25 cellular contexts compared by ENCODE assay signal in the genomic region with DNA sequence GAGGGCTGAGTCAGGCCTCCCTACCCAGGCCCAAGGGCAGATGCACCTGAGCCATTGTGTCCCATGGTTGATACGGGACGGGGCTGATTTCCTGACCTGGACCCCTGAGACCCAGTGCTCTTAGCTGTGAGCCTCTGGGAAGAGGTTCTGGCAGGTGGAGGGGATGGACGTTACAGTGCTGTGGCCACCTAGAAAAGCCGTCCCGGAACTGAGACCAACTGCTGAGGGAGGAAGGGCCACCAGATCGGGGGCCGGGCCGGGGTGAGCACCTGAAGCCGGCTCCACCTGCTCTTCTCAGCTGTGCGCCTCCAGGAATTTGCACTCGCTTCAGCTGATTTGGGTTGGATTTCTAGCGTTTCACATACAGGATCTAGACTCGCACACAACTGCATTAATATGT. TPM values are rescaled to one million over a fixed set of nuclear protein-coding genes. Genes with fewer than 3 reads are reported as not detected.
DNase-seq lines count a peak whose midpoint lies in the region; ATAC-seq, FAIRE-seq and TF ChIP-seq lines count a peak whose summit lies in the region.
"Had no signal": no experiment of that assay in that cellular context is flagged by ENCODE, and none has a peak within 500 bp of the region (broad histone marks: within the 10 kb centered on the region; RNA-seq: fewer than 3 reads in every experiment).

No MANE protein-coding gene starts in this region.

- no peaks in the 10 kb centered on the region for H3K9me3 ChIP-seq in heart right ventricle
- H3K9me3 ChIP-seq in neuronal stem cell (replicated peaks in 1 of 2; ENCODE audit: control insufficient read depth in 2 of 2, insufficient read depth in 1 of 2, low read depth in 1 of 2, low read length in 2 of 2) = no peaks in the 10 kb centered on the region
- H3K9me3 ChIP-seq: BE2C had no signal

- CTCF ChIA-PET in RWPE1 (lab: Yijun Ruan, JAX) = no interaction called here

- no peak overlapping the region for H3K4me3 ChIP-seq in heart right ventricle
- no peak overlapping the region for H3K4me3 ChIP-seq in neuronal stem cell (ENCODE audit: low read length in 2 of 2)
- H3K4me3 ChIP-seq: GM12878, GM23248, PC-9 had no signal

- no peak overlapping the region for H4K91ac ChIP-seq in neuronal stem cell (ENCODE audit: low read depth, low read length, poor library complexity)

- no peak overlapping the region for H2BK15ac ChIP-seq in neuronal stem cell (ENCODE audit: low read length)

- intact Hi-C loops in Right ventricle myocardium superior (cut with DNase I) (no loop called here), heart right ventricle (cut with DNase I) (no loop called here)

- FAIRE-seq in RCC 7860 (lab: Jason Lieb, UNC) = no peak
- FAIRE-seq: A204.1, GM12878, GM19239, HepG2 had no signal

- H3K27ac Mint-ChIP-seq in type B pancreatic cell = peak overlapping the region; percentile 88
- H3K27ac Mint-ChIP-seq: CD4-positive, alpha-beta memory T cell; HFFc6 had no signal

- H2BK12ac ChIP-seq in neuronal stem cell (ENCODE audit: low read length) = no peak overlapping the region

- H3K9me3 Mint-ChIP-seq in type B pancreatic cell = no peaks in the 10 kb centered on the region
- H3K9me3 Mint-ChIP-seq: CD4-positive, alpha-beta memory T cell; HFFc6 had no signal

- no peak overlapping the region for H3K4me2 ChIP-seq in neuronal stem cell (ENCODE audit: insufficient read depth, low read length, poor library complexity, severe bottlenecking)
- H3K4me2 ChIP-seq: PC-9 had no signal

- H3K27me3 ChIP-seq in heart right ventricle (no peaks in the 10 kb centered on the region), neuronal stem cell (ENCODE audit: control insufficient read depth in 3 of 3, insufficient read depth in 3 of 3, low read depth in 1 of 3, low read length in 3 of 3) (no peaks in the 10 kb centered on the region)
- H3K27me3 ChIP-seq: BE2C had no signal

- peak overlapping the region; percentile 57 for H3K4me3 Mint-ChIP-seq in type B pancreatic cell
- H3K4me3 Mint-ChIP-seq: CD4-positive, alpha-beta memory T cell; HFFc6 had no signal

- H3K36me3 ChIP-seq in heart right ventricle (peaks cover 0 to 47% (median 6%) of the 10 kb centered on the region in 9 donors), neuronal stem cell (replicated peaks in 1 of 2; ENCODE audit: control insufficient read depth in 2 of 2, insufficient read depth in 2 of 2, low read length in 2 of 2) (peaks cover 0 to 19% of the 10 kb centered on the region in 2 donors)

- no peak overlapping the region for H2AFZ ChIP-seq in neuronal stem cell (ENCODE audit: low read length)
- H2AFZ ChIP-seq: GM23248, PC-9 had no signal

- H3K27ac ChIP-seq in heart right ventricle (peak overlapping the region in 1 of 10 donors; percentile 31), RWPE1 (peak overlapping the region; percentile 15; the same call in 1 of the 2 replicates), neuronal stem cell (replicated peaks; ENCODE audit: low read length) (no peak overlapping the region)
- H3K27ac ChIP-seq: GM23248, PC-9 had no signal

- no peak overlapping the region for H3K23ac ChIP-seq in neuronal stem cell (ENCODE audit: low read depth, low read length, poor library complexity)

- H3K14ac ChIP-seq in neuronal stem cell (ENCODE audit: low read length) = no peak overlapping the region

- no peak overlapping the region for H2AK5ac ChIP-seq in neuronal stem cell (ENCODE audit: low read depth, low read length)

- H2BK5ac ChIP-seq in neuronal stem cell (ENCODE audit: low read length) = no peak overlapping the region

- no peak overlapping the region for H3K9ac ChIP-seq in neuronal stem cell (ENCODE audit: low read depth, low read length, poor library complexity)
- H3K9ac ChIP-seq: GM23248 had no signal

- WGBS in heart right ventricle, 2 donors = 93 to 94% methylated on average over 13 of the region's 13 CpGs
- no CpG with 5 or more reads among the region's 13 CpGs for WGBS in neuronal stem cell (ENCODE audit: extremely low coverage in 2 of 2, insufficient read length in 2 of 2, insufficient replicate concordance in 1 of 2), 2 donors

- DNase-seq in Right ventricle myocardium superior (peak; percentile 13), heart right ventricle (no peak), RWPE1 (ENCODE audit: low spot score) (no peak), neuronal stem cell (ENCODE audit: low spot score) (no peak), type B pancreatic cell (ENCODE audit: extremely low spot score, unreplicated experiment) (no peak), SIG-M5 (lab: John Stamatoyannopoulos, UW) (no peak), RCC 7860 (ENCODE audit: low spot score) (no peak)
- DNase-seq in activated CD8-positive, alpha-beta memory T cell treated with anti-CD3 and anti-CD28 coated beads, Interleukin-2, amount 50 U/mL, for 4 hours = no peak
- DNase-seq: BE2C; Calu3; CD4-positive, alpha-beta memory T cell; DMS53; EL; GM23248; HFFc6; KG1; MV-4-11; NCI-H1694 treated with DMSO at 0.1 percent for 48 hours; NCI-H226; NCI-H524 treated with DMSO at 0.1 percent for 48 hours; PC-9 had no signal

- no peak for TF ChIP-seq CTCF in heart right ventricle (IDR thresholded peaks at IDR 0.05)
- no peak for TF ChIP-seq CTCF in RWPE1 (conservative IDR thresholded peaks at IDR 0.05; ENCODE audit: low read depth)
- TF ChIP-seq CTCF in type B pancreatic cell (conservative IDR thresholded peaks at IDR 0.05) = no peak

- H3K36me3 Mint-ChIP-seq in type B pancreatic cell = peaks cover 18% of the 10 kb centered on the region

- H2BK120ac ChIP-seq in neuronal stem cell (ENCODE audit: low read depth, low read length) = no peak overlapping the region

- H3K4me1 ChIP-seq in heart right ventricle (peaks cover 0 to 30% (median 8%) of the 10 kb centered on the region in 9 donors), neuronal stem cell (ENCODE audit: control insufficient read depth in 2 of 2, insufficient read depth in 1 of 2, low read depth in 1 of 2, low read length in 2 of 2) (no peaks in the 10 kb centered on the region)
- H3K4me1 ChIP-seq: BE2C had no signal

- peaks cover 2% of the 10 kb centered on the region for H3K79me1 ChIP-seq in neuronal stem cell (ENCODE audit: low read depth, low read length)

- POLR2A ChIA-PET in RWPE1 (lab: Yijun Ruan, JAX; ENCODE audit: low non-redundant PET) = no interaction called here

- H4K8ac ChIP-seq in neuronal stem cell (ENCODE audit: low read depth, low read length) = no peak overlapping the region

- no peak overlapping the region for H3K4ac ChIP-seq in neuronal stem cell (ENCODE audit: low read length)

- ATAC-seq in Right ventricle myocardium superior (ENCODE audit: poor library complexity) (no peak), heart right ventricle (no peak)
- ATAC-seq: GM12878, HepG2 had no signal

- no peaks in the 10 kb centered on the region for H3K27me3 Mint-ChIP-seq in type B pancreatic cell
- H3K27me3 Mint-ChIP-seq: CD4-positive, alpha-beta memory T cell had no signal

- peak overlapping the region; percentile 87 for H3K18ac ChIP-seq in neuronal stem cell (ENCODE audit: low read length)

- H3K4me1 Mint-ChIP-seq in type B pancreatic cell (ENCODE audit: unreplicated experiment) = peaks cover 23% of the 10 kb centered on the region

RNA-seq across cellular contexts. Expression of a gene that starts 35.4 kb away (rescaled TPM):
- total RNA-seq in Right ventricle myocardium superior (14.8 TPM), heart right ventricle (10 to 100 TPM; 12.4 to 17.2 (median 14.0) TPM), type B pancreatic cell (ENCODE audit: low replicate concordance) (17.6 and 22.4 TPM in 2 replicates)
- 10 to 100 TPM; 13.9 to 15.2 TPM for polyA plus RNA-seq in heart right ventricle
- 12.5 TPM for polyA plus RNA-seq in neuronal stem cell (2013, experiment 1 of 2)
- 12.7 TPM for polyA plus RNA-seq in neuronal stem cell (2013, experiment 2 of 2)

RNA-seq across cellular contexts. Expression of a gene that starts 37.4 kb away (rescaled TPM):
- not detected for total RNA-seq in Right ventricle myocardium superior
- not detected for total RNA-seq in heart right ventricle
- polyA plus RNA-seq in heart right ventricle = not detected
- not detected for polyA plus RNA-seq in neuronal stem cell (2013, experiment 1 of 2)
- not detected for polyA plus RNA-seq in neuronal stem cell (2013, experiment 2 of 2)
- not detected in 2 replicates for total RNA-seq in type B pancreatic cell (ENCODE audit: low replicate concordance)
- total RNA-seq: Calu3; CD4-positive, alpha-beta memory T cell; GM12878; GM23248; HepG2; HFFc6; PC-9 had no signal
- polyA plus RNA-seq: CD4-positive, alpha-beta memory T cell; GM12878; GM23248; HepG2 had no signal
